Comparison of ENCODE assay signal across 2 cellular contexts in the genomic region with DNA sequence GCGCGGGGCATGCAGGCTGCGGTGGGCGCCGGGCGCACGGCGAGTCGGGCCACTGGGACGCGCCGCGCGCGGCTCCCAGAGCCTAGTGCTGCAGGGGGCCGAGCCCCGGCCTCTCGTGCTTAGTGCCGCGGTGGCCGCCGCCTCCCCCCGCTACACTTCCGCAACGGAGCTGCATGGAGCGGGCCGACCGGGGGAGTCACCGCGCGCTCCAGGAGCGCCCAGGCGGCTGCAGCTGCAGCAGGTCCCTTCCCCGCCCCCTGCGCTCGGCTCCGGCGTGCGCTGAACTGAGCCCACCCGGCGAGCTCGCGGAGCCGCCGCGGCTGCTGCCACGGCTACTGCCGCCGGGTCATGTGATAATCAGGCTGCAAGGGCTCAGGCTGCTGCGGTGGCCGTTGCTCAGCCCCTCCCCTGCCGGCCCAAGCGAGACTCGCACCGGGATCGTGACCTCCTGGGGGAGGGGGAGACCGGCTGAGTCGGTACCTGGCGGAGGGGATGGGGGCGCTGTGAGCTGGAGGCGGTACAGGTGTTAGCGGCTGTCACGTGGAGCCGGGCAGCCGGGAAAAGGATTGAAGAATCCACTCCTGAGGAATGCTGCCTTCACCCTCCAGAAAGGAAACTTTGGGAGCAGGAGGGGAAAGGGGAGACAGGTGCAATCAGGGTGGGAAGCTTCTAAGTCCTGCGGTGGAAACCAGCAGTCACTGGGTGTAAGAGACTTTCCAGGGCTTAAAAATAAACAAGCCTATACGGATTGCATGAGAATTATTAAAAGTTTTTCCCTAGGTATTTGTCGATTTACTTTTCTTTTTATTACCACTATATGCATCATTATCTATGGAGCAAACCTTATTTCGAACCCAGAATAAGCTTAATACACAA.
TF ChIP-seq lines count a peak whose summit lies in the region.

A gene with protein sequence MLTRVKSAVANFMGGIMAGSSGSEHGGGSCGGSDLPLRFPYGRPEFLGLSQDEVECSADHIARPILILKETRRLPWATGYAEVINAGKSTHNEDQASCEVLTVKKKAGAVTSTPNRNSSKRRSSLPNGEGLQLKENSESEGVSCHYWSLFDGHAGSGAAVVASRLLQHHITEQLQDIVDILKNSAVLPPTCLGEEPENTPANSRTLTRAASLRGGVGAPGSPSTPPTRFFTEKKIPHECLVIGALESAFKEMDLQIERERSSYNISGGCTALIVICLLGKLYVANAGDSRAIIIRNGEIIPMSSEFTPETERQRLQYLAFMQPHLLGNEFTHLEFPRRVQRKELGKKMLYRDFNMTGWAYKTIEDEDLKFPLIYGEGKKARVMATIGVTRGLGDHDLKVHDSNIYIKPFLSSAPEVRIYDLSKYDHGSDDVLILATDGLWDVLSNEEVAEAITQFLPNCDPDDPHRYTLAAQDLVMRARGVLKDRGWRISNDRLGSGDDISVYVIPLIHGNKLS (minus strand): TSS at position 352 of the 876 bp plus-strand sequence. CDS start 414 bp downstream, outside the sequence.

TF ChIP-seq in Ishikawa, 13 proteins besides CTCF, POLR2A, EP300 and RAD21:
- TF ChIP-seq CREB1 (IDR thresholded peaks at IDR 0.05; ENCODE audit: low read depth) (no peak), ZBTB7A (IDR thresholded peaks at IDR 0.05; ENCODE audit: low read depth) (peak; percentile 81; the same call in 1 of the 2 replicates), CEBPB (IDR thresholded peaks at IDR 0.05) (no peak; the same call in 1 of the 2 replicates), EGR1 (IDR thresholded peaks at IDR 0.05) (no peak), TEAD4 (IDR thresholded peaks at IDR 0.05) (peak; percentile 50), TAF1 (IDR thresholded peaks at IDR 0.05; ENCODE audit: low read depth) (peak; percentile 61), YY1 (IDR thresholded peaks at IDR 0.05; ENCODE audit: low read depth) (peak; percentile 53), TCF12 (IDR thresholded peaks at IDR 0.05; ENCODE audit: low read depth) (peak; percentile 42; the same call in 1 of the 2 replicates), FOXM1 (IDR thresholded peaks at IDR 0.05; ENCODE audit: borderline replicate concordance, low read depth) (no peak), NFIC (IDR thresholded peaks at IDR 0.05) (no peak)
- TF ChIP-seq, protein P1, sequence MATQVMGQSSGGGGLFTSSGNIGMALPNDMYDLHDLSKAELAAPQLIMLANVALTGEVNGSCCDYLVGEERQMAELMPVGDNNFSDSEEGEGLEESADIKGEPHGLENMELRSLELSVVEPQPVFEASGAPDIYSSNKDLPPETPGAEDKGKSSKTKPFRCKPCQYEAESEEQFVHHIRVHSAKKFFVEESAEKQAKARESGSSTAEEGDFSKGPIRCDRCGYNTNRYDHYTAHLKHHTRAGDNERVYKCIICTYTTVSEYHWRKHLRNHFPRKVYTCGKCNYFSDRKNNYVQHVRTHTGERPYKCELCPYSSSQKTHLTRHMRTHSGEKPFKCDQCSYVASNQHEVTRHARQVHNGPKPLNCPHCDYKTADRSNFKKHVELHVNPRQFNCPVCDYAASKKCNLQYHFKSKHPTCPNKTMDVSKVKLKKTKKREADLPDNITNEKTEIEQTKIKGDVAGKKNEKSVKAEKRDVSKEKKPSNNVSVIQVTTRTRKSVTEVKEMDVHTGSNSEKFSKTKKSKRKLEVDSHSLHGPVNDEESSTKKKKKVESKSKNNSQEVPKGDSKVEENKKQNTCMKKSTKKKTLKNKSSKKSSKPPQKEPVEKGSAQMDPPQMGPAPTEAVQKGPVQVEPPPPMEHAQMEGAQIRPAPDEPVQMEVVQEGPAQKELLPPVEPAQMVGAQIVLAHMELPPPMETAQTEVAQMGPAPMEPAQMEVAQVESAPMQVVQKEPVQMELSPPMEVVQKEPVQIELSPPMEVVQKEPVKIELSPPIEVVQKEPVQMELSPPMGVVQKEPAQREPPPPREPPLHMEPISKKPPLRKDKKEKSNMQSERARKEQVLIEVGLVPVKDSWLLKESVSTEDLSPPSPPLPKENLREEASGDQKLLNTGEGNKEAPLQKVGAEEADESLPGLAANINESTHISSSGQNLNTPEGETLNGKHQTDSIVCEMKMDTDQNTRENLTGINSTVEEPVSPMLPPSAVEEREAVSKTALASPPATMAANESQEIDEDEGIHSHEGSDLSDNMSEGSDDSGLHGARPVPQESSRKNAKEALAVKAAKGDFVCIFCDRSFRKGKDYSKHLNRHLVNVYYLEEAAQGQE (IDR thresholded peaks at IDR 0.05; ENCODE audit: low read depth) = no peak
- TF ChIP-seq, protein P2, sequence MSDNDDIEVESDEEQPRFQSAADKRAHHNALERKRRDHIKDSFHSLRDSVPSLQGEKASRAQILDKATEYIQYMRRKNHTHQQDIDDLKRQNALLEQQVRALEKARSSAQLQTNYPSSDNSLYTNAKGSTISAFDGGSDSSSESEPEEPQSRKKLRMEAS (IDR thresholded peaks at IDR 0.05) = peak; percentile 97
- TF ChIP-seq, protein P3, sequence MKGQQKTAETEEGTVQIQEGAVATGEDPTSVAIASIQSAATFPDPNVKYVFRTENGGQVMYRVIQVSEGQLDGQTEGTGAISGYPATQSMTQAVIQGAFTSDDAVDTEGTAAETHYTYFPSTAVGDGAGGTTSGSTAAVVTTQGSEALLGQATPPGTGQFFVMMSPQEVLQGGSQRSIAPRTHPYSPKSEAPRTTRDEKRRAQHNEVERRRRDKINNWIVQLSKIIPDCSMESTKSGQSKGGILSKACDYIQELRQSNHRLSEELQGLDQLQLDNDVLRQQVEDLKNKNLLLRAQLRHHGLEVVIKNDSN (IDR thresholded peaks at IDR 0.05) = peak; percentile 96

TF ChIP-seq in GM12878, 131 proteins besides CTCF, POLR2A, EP300 and RAD21:
- TF ChIP-seq, protein P4, sequence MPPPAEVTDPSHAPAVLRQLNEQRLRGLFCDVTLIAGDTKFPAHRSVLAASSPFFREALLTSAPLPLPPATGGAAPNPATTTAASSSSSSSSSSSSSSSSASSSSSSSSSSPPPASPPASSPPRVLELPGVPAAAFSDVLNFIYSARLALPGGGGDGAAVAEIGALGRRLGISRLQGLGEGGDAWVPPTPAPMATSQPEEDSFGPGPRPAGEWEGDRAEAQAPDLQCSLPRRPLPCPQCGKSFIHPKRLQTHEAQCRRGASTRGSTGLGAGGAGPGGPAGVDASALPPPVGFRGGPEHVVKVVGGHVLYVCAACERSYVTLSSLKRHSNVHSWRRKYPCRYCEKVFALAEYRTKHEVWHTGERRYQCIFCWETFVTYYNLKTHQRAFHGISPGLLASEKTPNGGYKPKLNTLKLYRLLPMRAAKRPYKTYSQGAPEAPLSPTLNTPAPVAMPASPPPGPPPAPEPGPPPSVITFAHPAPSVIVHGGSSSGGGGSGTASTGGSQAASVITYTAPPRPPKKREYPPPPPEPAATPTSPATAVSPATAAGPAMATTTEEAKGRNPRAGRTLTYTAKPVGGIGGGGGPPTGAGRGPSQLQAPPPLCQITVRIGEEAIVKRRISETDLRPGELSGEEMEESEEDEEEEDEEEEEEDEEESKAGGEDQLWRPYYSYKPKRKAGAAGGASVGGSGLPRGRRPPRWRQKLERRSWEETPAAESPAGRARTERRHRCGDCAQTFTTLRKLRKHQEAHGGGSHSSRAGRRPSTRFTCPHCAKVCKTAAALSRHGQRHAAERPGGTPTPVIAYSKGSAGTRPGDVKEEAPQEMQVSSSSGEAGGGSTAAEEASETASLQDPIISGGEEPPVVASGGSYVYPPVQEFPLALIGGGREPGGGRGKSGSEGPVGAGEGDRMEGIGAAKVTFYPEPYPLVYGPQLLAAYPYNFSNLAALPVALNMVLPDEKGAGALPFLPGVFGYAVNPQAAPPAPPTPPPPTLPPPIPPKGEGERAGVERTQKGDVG (CRISPR knock-in tag; IDR thresholded peaks at IDR 0.05) = no peak
- TF ChIP-seq MYB (IDR thresholded peaks at IDR 0.05; ENCODE audit: borderline replicate concordance, low read depth, low read length) (no peak), LARP7 (IDR thresholded peaks at IDR 0.05) (peak; percentile 41; the same call in 1 of the 2 replicates), IKZF1 (conservative IDR thresholded peaks at IDR 0.05) (peak; percentile 45; the same call in 1 of the 2 replicates), SMAD1 (IDR thresholded peaks at IDR 0.05; ENCODE audit: low read depth, partially characterized antibody) (no peak), DPF2 (IDR thresholded peaks at IDR 0.05) (0 out of 2 replicates have a peak, but pooled peaks have one; percentile 50), GATAD2B (conservative IDR thresholded peaks at IDR 0.05; ENCODE audit: low read depth) (peak; percentile 56; the same call in 1 of the 2 replicates), NR2F1 (conservative IDR thresholded peaks at IDR 0.05) (peak; percentile 88), BHLHE40 (IDR thresholded peaks at IDR 0.05; ENCODE audit: borderline replicate concordance in 1 of 2, low read depth in 2 of 2, low read length in 1 of 2) (peak in 1 of 2 experiments; percentile 51; a peak in 1 of 4 replicates), MYC (IDR thresholded peaks at IDR 0.05; ENCODE audit: insufficient read depth, insufficient read length, insufficient replicate concordance, low read length, severe bottlenecking) (no peak), NR2C1 (IDR thresholded peaks at IDR 0.05) (no peak)
- TF ChIP-seq, protein P5, sequence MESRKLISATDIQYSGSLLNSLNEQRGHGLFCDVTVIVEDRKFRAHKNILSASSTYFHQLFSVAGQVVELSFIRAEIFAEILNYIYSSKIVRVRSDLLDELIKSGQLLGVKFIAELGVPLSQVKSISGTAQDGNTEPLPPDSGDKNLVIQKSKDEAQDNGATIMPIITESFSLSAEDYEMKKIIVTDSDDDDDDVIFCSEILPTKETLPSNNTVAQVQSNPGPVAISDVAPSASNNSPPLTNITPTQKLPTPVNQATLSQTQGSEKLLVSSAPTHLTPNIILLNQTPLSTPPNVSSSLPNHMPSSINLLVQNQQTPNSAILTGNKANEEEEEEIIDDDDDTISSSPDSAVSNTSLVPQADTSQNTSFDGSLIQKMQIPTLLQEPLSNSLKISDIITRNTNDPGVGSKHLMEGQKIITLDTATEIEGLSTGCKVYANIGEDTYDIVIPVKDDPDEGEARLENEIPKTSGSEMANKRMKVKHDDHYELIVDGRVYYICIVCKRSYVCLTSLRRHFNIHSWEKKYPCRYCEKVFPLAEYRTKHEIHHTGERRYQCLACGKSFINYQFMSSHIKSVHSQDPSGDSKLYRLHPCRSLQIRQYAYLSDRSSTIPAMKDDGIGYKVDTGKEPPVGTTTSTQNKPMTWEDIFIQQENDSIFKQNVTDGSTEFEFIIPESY (IDR thresholded peaks at IDR 0.05) = no peak
- TF ChIP-seq, protein P6, sequence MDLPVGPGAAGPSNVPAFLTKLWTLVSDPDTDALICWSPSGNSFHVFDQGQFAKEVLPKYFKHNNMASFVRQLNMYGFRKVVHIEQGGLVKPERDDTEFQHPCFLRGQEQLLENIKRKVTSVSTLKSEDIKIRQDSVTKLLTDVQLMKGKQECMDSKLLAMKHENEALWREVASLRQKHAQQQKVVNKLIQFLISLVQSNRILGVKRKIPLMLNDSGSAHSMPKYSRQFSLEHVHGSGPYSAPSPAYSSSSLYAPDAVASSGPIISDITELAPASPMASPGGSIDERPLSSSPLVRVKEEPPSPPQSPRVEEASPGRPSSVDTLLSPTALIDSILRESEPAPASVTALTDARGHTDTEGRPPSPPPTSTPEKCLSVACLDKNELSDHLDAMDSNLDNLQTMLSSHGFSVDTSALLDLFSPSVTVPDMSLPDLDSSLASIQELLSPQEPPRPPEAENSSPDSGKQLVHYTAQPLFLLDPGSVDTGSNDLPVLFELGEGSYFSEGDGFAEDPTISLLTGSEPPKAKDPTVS (IDR thresholded peaks at IDR 0.05; ENCODE audit: low read depth, low read length) = no peak
- TF ChIP-seq, protein P2 (IDR thresholded peaks at IDR 0.05; ENCODE audit: low read depth, low read length) = 0 out of 2 replicates have a peak, but pooled peaks have one; percentile 30
- TF ChIP-seq, protein P3 (IDR thresholded peaks at IDR 0.05; ENCODE audit: borderline replicate concordance, extremely low read length, insufficient read depth, low read depth, low read length) = peak; percentile 60
- TF ChIP-seq, protein P7, sequence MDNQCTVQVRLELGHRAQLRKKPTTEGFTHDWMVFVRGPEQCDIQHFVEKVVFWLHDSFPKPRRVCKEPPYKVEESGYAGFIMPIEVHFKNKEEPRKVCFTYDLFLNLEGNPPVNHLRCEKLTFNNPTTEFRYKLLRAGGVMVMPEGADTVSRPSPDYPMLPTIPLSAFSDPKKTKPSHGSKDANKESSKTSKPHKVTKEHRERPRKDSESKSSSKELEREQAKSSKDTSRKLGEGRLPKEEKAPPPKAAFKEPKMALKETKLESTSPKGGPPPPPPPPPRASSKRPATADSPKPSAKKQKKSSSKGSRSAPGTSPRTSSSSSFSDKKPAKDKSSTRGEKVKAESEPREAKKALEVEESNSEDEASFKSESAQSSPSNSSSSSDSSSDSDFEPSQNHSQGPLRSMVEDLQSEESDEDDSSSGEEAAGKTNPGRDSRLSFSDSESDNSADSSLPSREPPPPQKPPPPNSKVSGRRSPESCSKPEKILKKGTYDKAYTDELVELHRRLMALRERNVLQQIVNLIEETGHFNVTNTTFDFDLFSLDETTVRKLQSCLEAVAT (IDR thresholded peaks at IDR 0.05) = no peak
